10 cellular contexts compared by ENCODE assay signal in genomic region chr18:77187201-77187600, GRCh38.
"Had no signal": no experiment of that assay in that cellular context is flagged by ENCODE, and none has a peak within 500 bp of the region (broad histone marks: within the 10 kb centered on the region; RNA-seq: fewer than 3 reads in every experiment).

No MANE protein-coding gene starts in this region.

- H3K36me3 ChIP-seq: HAP-1 had no signal

- H3K4me2 ChIP-seq: GM23338 had no signal

- DNase-seq: GM23248, GOT3, H7, H9, HCEC 1CT, HFFc6 had no signal

- FAIRE-seq: H54 had no signal

- H2AFZ ChIP-seq: GM23248, GM23338 had no signal

- H3K4me3 ChIP-seq: GM23248, GM23338, HAP-1 had no signal

- H3K27ac ChIP-seq: GM23248 had no signal

- ATAC-seq: GM23338, HCT116 had no signal

- H3K9me3 ChIP-seq: HAP-1 had no signal

- H3K9ac ChIP-seq: GM23248 had no signal

- H3K4me1 ChIP-seq: HAP-1 had no signal
